In genomic region chr1:155329980-155330598, GRCh38 we compare ENCODE assay signal across 17 cellular contexts. TPM values are rescaled to one million over a fixed set of nuclear protein-coding genes. Genes with fewer than 3 reads are reported as not detected.
A peak's percentile ranks its signal among the peaks of the same experiment; 100 is the strongest.
DNase-seq lines count a peak whose midpoint lies in the region; ATAC-seq and TF ChIP-seq lines count a peak whose summit lies in the region.
"Had no signal": no experiment of that assay in that cellular context is flagged by ENCODE, and none has a peak within 500 bp of the region (broad histone marks: within the 10 kb centered on the region; RNA-seq: fewer than 3 reads in every experiment).

No MANE protein-coding gene starts in this region.

- no peaks in the 10 kb centered on the region for H3K79me2 ChIP-seq in OCI-LY3 (ENCODE audit: low read length)

- H3K4me1 ChIP-seq in OCI-LY3 (ENCODE audit: low read length) (peaks cover 21% of the 10 kb centered on the region), upper lobe of left lung (peaks cover 8 to 27% (median 13%) of the 10 kb centered on the region in 4 donors), transverse colon (peaks cover 5 to 20% (median 12%) of the 10 kb centered on the region in 4 donors)

- WGBS in upper lobe of left lung, 2 donors = 79 to 80% methylated on average over 6 to 10 of the region's 11 CpGs
- WGBS in transverse colon (ENCODE audit: low coverage in 1 of 2), 2 donors = 91% methylated on average over 11 of the region's 11 CpGs; no CpG with 5 or more reads in 1 of the 2 donors

- no peak overlapping the region for H3K4me3 Mint-ChIP-seq in activated T-cell treated with anti-CD3 and anti-CD28 coated beads, Interleukin-2, amount 50 U/mL, for 72 hours
- H3K4me3 Mint-ChIP-seq: CD8-positive, alpha-beta T cell had no signal

- H3K9me3 Mint-ChIP-seq in activated T-cell treated with anti-CD3 and anti-CD28 coated beads, Interleukin-2, amount 50 U/mL, for 72 hours = no peaks in the 10 kb centered on the region
- H3K9me3 Mint-ChIP-seq: CD8-positive, alpha-beta T cell had no signal

- no peaks in the 10 kb centered on the region for H4K20me1 ChIP-seq in OCI-LY3 (ENCODE audit: insufficient read depth, low read length)

- H3K4me3 ChIP-seq in OCI-LY3 (ENCODE audit: low read length) (no peak overlapping the region), epithelial cell of esophagus (ENCODE audit: low read length) (no peak overlapping the region), upper lobe of left lung (no peak overlapping the region), transverse colon (no peak overlapping the region)
- H3K4me3 ChIP-seq: Peyer's patch, right atrium auricular region had no signal

- DNase-seq in activated T-cell treated with anti-CD3 and anti-CD28 coated beads, Interleukin-2, amount 50 U/mL, for 72 hours = no peak
- no peak for DNase-seq in activated T-cell treated with anti-CD3 and anti-CD28 coated beads for 4 hours
- DNase-seq in epithelial cell of esophagus (ENCODE audit: low read depth) = peak; percentile 48
- peak; percentile 43 to 49 for DNase-seq in upper lobe of left lung
- no peak for DNase-seq in transverse colon
- no peak for DNase-seq in retina
- no peak for DNase-seq in activated CD4-positive, alpha-beta T cell treated with anti-CD3 and anti-CD28 coated beads, Interleukin-2, amount 50 U/mL, for 1 hour
- DNase-seq: cortex of kidney, EL, midbrain, NCI-H1436, NCI-H524 treated with DMSO at 0.1 percent for 48 hours, Peyer's patch had no signal

- H3K9me3 ChIP-seq in OCI-LY3 (ENCODE audit: insufficient read depth, low read length) (no peaks in the 10 kb centered on the region), upper lobe of left lung (no peaks in the 10 kb centered on the region), transverse colon (no peaks in the 10 kb centered on the region)
- H3K9me3 ChIP-seq: Peyer's patch, right atrium auricular region had no signal

- H3K27me3 ChIP-seq in OCI-LY3 (ENCODE audit: low read depth, low read length) (no peaks in the 10 kb centered on the region), upper lobe of left lung (no peaks in the 10 kb centered on the region), transverse colon (no peaks in the 10 kb centered on the region)
- H3K27me3 ChIP-seq: Peyer's patch, right atrium auricular region had no signal

- intact Hi-C loops in transverse colon (cut with DNase I; ENCODE audit: low total_unique reads) = loop anchor here (5.0 kb wide), 1 partner anchor 133 kb away; no protein-coding TSS in a partner anchor

- in situ Hi-C loops in transverse colon (cut with MboI; ENCODE audit: low pct_ligation_motif_present in 1 of 4, low pct_unique_long_range_greater_than_20kb in 1 of 4, low sequenced_read_pairs in 3 of 4) = loop anchor here (10.0 to 25.0 kb wide), 3 partner anchors 55 to 257 kb away; partner anchors contain the start of genes CLK2 (in 2 of the 4), HCN3 (in 2 of the 4) and SCAMP3 (in 1 of the 4)

- peak overlapping the region; percentile 93 for H3K27ac Mint-ChIP-seq in activated T-cell treated with anti-CD3 and anti-CD28 coated beads, Interleukin-2, amount 50 U/mL, for 72 hours
- H3K27ac Mint-ChIP-seq: CD8-positive, alpha-beta T cell had no signal

- H3K4me1 Mint-ChIP-seq in activated T-cell treated with anti-CD3 and anti-CD28 coated beads, Interleukin-2, amount 50 U/mL, for 72 hours (ENCODE audit: low read depth) = peaks cover 10% of the 10 kb centered on the region

- ATAC-seq in activated T-cell treated with anti-CD3 and anti-CD28 coated beads, Interleukin-2, amount 50 U/mL, for 72 hours (replicated peaks in 1 of 2) = peak; percentile 12
- peak in 1 of 2 donors; percentile 60 for ATAC-seq in upper lobe of left lung (ENCODE audit: low FRiP score in 2 of 2)
- ATAC-seq: CD8-positive, alpha-beta T cell had no signal

- peak overlapping the region; percentile 35 for H3K4me2 ChIP-seq in OCI-LY3 (ENCODE audit: low read length)

- TF ChIP-seq CTCF in OCI-LY3 (IDR thresholded peaks at IDR 0.05; ENCODE audit: low read depth, low read length) = no peak
- no peak for TF ChIP-seq CTCF in epithelial cell of esophagus (IDR thresholded peaks at IDR 0.05; ENCODE audit: insufficient read depth, low read depth, low read length, missing control alignments)
- TF ChIP-seq CTCF in upper lobe of left lung (IDR thresholded peaks at IDR 0.05) = no peak
- no peak for TF ChIP-seq CTCF in transverse colon (IDR thresholded peaks at IDR 0.05)

- no peak overlapping the region for H3K9ac ChIP-seq in OCI-LY3 (ENCODE audit: low read length)

- H3K27ac ChIP-seq in OCI-LY3 (ENCODE audit: low read length) (peak overlapping the region; percentile 72), upper lobe of left lung (no peak overlapping the region), transverse colon (no peak overlapping the region)
- H3K27ac ChIP-seq: Peyer's patch, right atrium auricular region had no signal

- TF ChIP-seq POLR2A in upper lobe of left lung (IDR thresholded peaks at IDR 0.05) = no peak
- TF ChIP-seq POLR2A in transverse colon (IDR thresholded peaks at IDR 0.05) = no peak

- no peak overlapping the region for H2AFZ ChIP-seq in OCI-LY3 (ENCODE audit: low read depth, low read length)

- H3K27me3 Mint-ChIP-seq in activated T-cell treated with anti-CD3 and anti-CD28 coated beads, Interleukin-2, amount 50 U/mL, for 72 hours (ENCODE audit: low read depth) = no peaks in the 10 kb centered on the region

- H3K36me3 Mint-ChIP-seq in activated T-cell treated with anti-CD3 and anti-CD28 coated beads, Interleukin-2, amount 50 U/mL, for 72 hours (ENCODE audit: insufficient read depth in 2 of 2) = peaks cover 5 to 9% of the 10 kb centered on the region in 2 donors

- peaks cover 23% of the 10 kb centered on the region for H3K36me3 ChIP-seq in OCI-LY3 (replicated peaks; ENCODE audit: low read depth, low read length)
- H3K36me3 ChIP-seq in upper lobe of left lung = peaks cover 2 to 68% (median 29%) of the 10 kb centered on the region in 4 donors
- peaks cover 0 to 24% (median 3%) of the 10 kb centered on the region in 4 donors for H3K36me3 ChIP-seq in transverse colon

- no peak for TF ChIP-seq EP300 in upper lobe of left lung (IDR thresholded peaks at IDR 0.05)
- no peak for TF ChIP-seq EP300 in transverse colon (IDR thresholded peaks at IDR 0.05; ENCODE audit: low read depth)

RNA-seq across cellular contexts. Expression of gene RUSC1, which starts 9.4 kb away (rescaled TPM):
- 10 to 100 TPM; 20.5 to 26.8 TPM for total RNA-seq in activated T-cell treated with anti-CD3 and anti-CD28 coated beads, Interleukin-2, amount 50 U/mL, for 72 hours
- 10 to 100 TPM; 21.4 to 41.9 (median 31.2) TPM for total RNA-seq in upper lobe of left lung
- 100 to 1,000 TPM in 1 of 4 donors, 10 to 100 TPM in 3; 43.4 to 121 (median 65.5) TPM for total RNA-seq in transverse colon

RNA-seq across cellular contexts. Expression of gene FDPS, which starts 21.4 kb away (rescaled TPM):
- 100 to 1,000 TPM; 182 to 184 TPM for total RNA-seq in activated T-cell treated with anti-CD3 and anti-CD28 coated beads, Interleukin-2, amount 50 U/mL, for 72 hours
- total RNA-seq in upper lobe of left lung (100 to 1,000 TPM; 129 to 256 (median 179) TPM), transverse colon (100 to 1,000 TPM in 2 of 4 donors, 10 to 100 TPM in 2; 73.7 to 158 (median 104) TPM)

RNA-seq across cellular contexts. Expression of gene PKLR, which starts 28.9 kb away (rescaled TPM):
- total RNA-seq in activated T-cell treated with anti-CD3 and anti-CD28 coated beads, Interleukin-2, amount 50 U/mL, for 72 hours = not detected
- total RNA-seq in upper lobe of left lung = under 1 TPM in 2 of 6 donors, not detected in 4; 0.14 to 0.17 TPM
- 1 to 10 TPM in 1 of 4 donors, under 1 TPM in 2, not detected in 1; 0.40 to 5.6 (median 0.64) TPM for total RNA-seq in transverse colon
- total RNA-seq: CD8-positive, alpha-beta T cell; LHCN-M2; right atrium auricular region had no signal

RNA-seq across cellular contexts. Expression of gene HCN3, which starts 52.8 kb away (rescaled TPM):
- total RNA-seq in activated T-cell treated with anti-CD3 and anti-CD28 coated beads, Interleukin-2, amount 50 U/mL, for 72 hours = 1 to 10 TPM; 3.6 to 4.1 TPM
- 1 to 10 TPM; 1.1 to 6.3 (median 2.6) TPM for total RNA-seq in upper lobe of left lung
- total RNA-seq in transverse colon = 10 to 100 TPM; 13.0 to 34.0 (median 22.2) TPM

RNA-seq across cellular contexts. Expression of gene CLK2, which starts 56.8 kb away (rescaled TPM):
- total RNA-seq in activated T-cell treated with anti-CD3 and anti-CD28 coated beads, Interleukin-2, amount 50 U/mL, for 72 hours = 10 to 100 TPM; 72.4 to 77.9 TPM
- 10 to 100 TPM; 32.7 to 92.2 (median 48.1) TPM for total RNA-seq in upper lobe of left lung
- 10 to 100 TPM; 31.9 to 92.9 (median 51.5) TPM for total RNA-seq in transverse colon

Comparison
In these comparisons a context has a peak if more than half of its experiments do, and no peak if none do; other contexts are left out.
1. DNase-seq: peak in epithelial cell of esophagus (single experiment) and upper lobe of left lung (2 of 2); none in activated T-cell treated with anti-CD3 and anti-CD28 coated beads, Interleukin-2, amount 50 U/mL, for 72 hours (0 of 2), activated T-cell treated with anti-CD3 and anti-CD28 coated beads for 4 hours (single experiment), transverse colon (single experiment), retina (single experiment) and activated CD4-positive, alpha-beta T cell treated with anti-CD3 and anti-CD28 coated beads, Interleukin-2, amount 50 U/mL, for 1 hour (single experiment).